In genomic region chr11:113847580-113847979, GRCh38 we compare ENCODE assay signal across 18 cellular contexts. TPM values are rescaled to one million over a fixed set of nuclear protein-coding genes. Genes with fewer than 3 reads are reported as not detected.
DNase-seq lines count a peak whose midpoint lies in the region; ATAC-seq, FAIRE-seq and TF ChIP-seq lines count a peak whose summit lies in the region.
"Had no signal": no experiment of that assay in that cellular context is flagged by ENCODE, and none has a peak within 500 bp of the region (broad histone marks: within the 10 kb centered on the region; RNA-seq: fewer than 3 reads in every experiment).

No MANE protein-coding gene starts in this region.

- in situ Hi-C loops in GM12878 (cut with MboI) = no loop called here

- peak overlapping the region in 1 of 8 donors; percentile 27 for H3K4me3 Mint-ChIP-seq in naive B cell
- no peak overlapping the region for H3K4me3 Mint-ChIP-seq in stimulated activated naive B cell treated with anti-CD40 and anti-IgM and Interleukin-4, amounts not matched to agents 10 μg/mL and 1 μg/mL and 100 μg/mL, for 72 hours
- H3K4me3 Mint-ChIP-seq: CD4-positive, alpha-beta T cell had no signal

- H3K27ac Mint-ChIP-seq in naive B cell = peak overlapping the region in 5 of 6 donors; percentile 58 to 93 (median 85)
- peak overlapping the region; percentile 93 for H3K27ac Mint-ChIP-seq in stimulated activated naive B cell treated with anti-CD40 and anti-IgM and Interleukin-4, amounts not matched to agents 10 μg/mL and 1 μg/mL and 100 μg/mL, for 72 hours
- H3K27ac Mint-ChIP-seq: CD4-positive, alpha-beta T cell had no signal

- no peaks in the 10 kb centered on the region for H3K27me3 Mint-ChIP-seq in naive B cell
- no peaks in the 10 kb centered on the region for H3K27me3 Mint-ChIP-seq in stimulated activated naive B cell treated with anti-CD40 and anti-IgM and Interleukin-4, amounts not matched to agents 10 μg/mL and 1 μg/mL and 100 μg/mL, for 72 hours
- H3K27me3 Mint-ChIP-seq: CD4-positive, alpha-beta T cell had no signal

- no peak overlapping the region for H2AFZ ChIP-seq in GM12878 (ENCODE audit: control insufficient read depth, low read depth, low read length)

- RAD21 ChIA-PET in GM12878 (lab: Charles Lee; ENCODE audit: unreplicated experiment) = no interaction called here

- no peak for TF ChIP-seq POLR2A in GM12878 (IDR thresholded peaks at IDR 0.05; ENCODE audit: low read depth, low read length)

- H3K9me3 ChIP-seq in HUES6 (ENCODE audit: control insufficient read depth, insufficient read depth, low read depth, low read length) (no peaks in the 10 kb centered on the region), GM12878 (replicated peaks; ENCODE audit: control insufficient read depth, insufficient read depth, low read length) (no peaks in the 10 kb centered on the region)
- H3K9me3 ChIP-seq: BE2C, Peyer's patch, SK-N-SH had no signal

- H3K36me3 ChIP-seq in HUES6 (ENCODE audit: control insufficient read depth, insufficient read depth, low read length) (peaks cover 63% of the 10 kb centered on the region), GM12878 (ENCODE audit: control insufficient read depth in 2 of 2, insufficient read depth in 2 of 2, low read length in 1 of 2) (peaks cover 5 to 21% of the 10 kb centered on the region in 2 experiments; a peak in 3 of 4 replicates)

- SMC1A ChIA-PET in GM12878 (lab: Charles Lee; ENCODE audit: uncharacterized antibody, unreplicated experiment) = interaction anchor here (1.1 kb wide), 1 partner anchor 12 kb away, joined by 3 read pairs; no protein-coding TSS in a partner anchor

- no peaks in the 10 kb centered on the region; the same call in none of the 2 replicates for H3K79me2 ChIP-seq in GM12878 (ENCODE audit: control insufficient read depth, insufficient read depth, low read length)

- TF ChIP-seq RAD21 in GM12878 (IDR thresholded peaks at IDR 0.05; ENCODE audit: insufficient read depth, low read depth, low read length) = no peak

- no peaks in the 10 kb centered on the region for H3K27me3 ChIP-seq in HUES6 (ENCODE audit: control insufficient read depth, insufficient read depth, low read length)
- H3K27me3 ChIP-seq in GM12878 (replicated peaks in 1 of 2; ENCODE audit: control insufficient read depth in 2 of 2, insufficient read depth in 2 of 2, low read length in 1 of 2) = no peaks in the 10 kb centered on the region
- H3K27me3 ChIP-seq: BE2C, Peyer's patch had no signal

- ATAC-seq in GM12878 = peak; percentile 21; the same call in 1 of the 3 replicates
- no peak for ATAC-seq in naive B cell (ENCODE audit: low read depth in 2 of 2)
- no peak for ATAC-seq in stimulated activated naive B cell treated with anti-CD40 and anti-IgM and Interleukin-4, amounts not matched to agents 10 μg/mL and 1 μg/mL and 100 μg/mL, for 72 hours (replicated peaks)

- POLR2A ChIA-PET in GM12878 (lab: Charles Lee) = interaction anchor here (0.6 kb wide), 1 partner anchor 29 kb away, joined by 6 read pairs; no protein-coding TSS in a partner anchor

- H3K27ac ChIP-seq in HUES6 (ENCODE audit: low read depth, low read length) (peak overlapping the region; percentile 89), GM12878 (ENCODE audit: control insufficient read depth, insufficient read depth) (no peak overlapping the region)
- H3K27ac ChIP-seq: Peyer's patch had no signal

- intact Hi-C loops in GM12878 (cut with micrococcal nuclease; ENCODE audit: unreplicated experiment) = no loop called here

- peaks cover 28 to 35% of the 10 kb centered on the region in 2 donors for H3K36me3 Mint-ChIP-seq in naive B cell
- H3K36me3 Mint-ChIP-seq in stimulated activated naive B cell treated with anti-CD40 and anti-IgM and Interleukin-4, amounts not matched to agents 10 μg/mL and 1 μg/mL and 100 μg/mL, for 72 hours = peaks cover 37 to 60% of the 10 kb centered on the region in 2 donors

- CTCF ChIA-PET in GM12878 (lab: Yijun Ruan, JAX) = interaction anchor here (0.6 kb wide), 1 partner anchor 12 kb away, joined by 3 read pairs; no protein-coding TSS in a partner anchor

- no peaks in the 10 kb centered on the region for H4K20me1 ChIP-seq in GM12878 (ENCODE audit: control insufficient read depth, insufficient read depth)

- DNase-seq in GM12878 (ENCODE audit: low read depth, low spot score) (no peak), naive B cell (no peak), cerebellar nuclear complex (lab: John Stamatoyannopoulos, UW) (no peak), activated gamma-delta T cell treated with Interleukin-2 at 50 U/mL for 16 hours (no peak), iPS-NIHi7 (ENCODE audit: extremely low spot score) (no peak)
- DNase-seq in stimulated activated naive B cell treated with anti-CD40 and anti-IgM and Interleukin-4, amounts not matched to agents 10 μg/mL and 1 μg/mL and 100 μg/mL, for 72 hours = no peak
- DNase-seq: BE2C; CD4-positive, alpha-beta T cell; HCEC 1CT; Kasumi-1; NCI-H1105; NCI-H1694; NCI-H524; Peyer's patch; Right ventricle myocardium superior; SK-N-SH had no signal

- H3K4me3 ChIP-seq in HUES6 (ENCODE audit: low read depth, low read length) = no peak overlapping the region
- H3K4me3 ChIP-seq in GM12878 = no peak overlapping the region
- H3K4me3 ChIP-seq: Peyer's patch had no signal

- no peak for TF ChIP-seq EP300 in GM12878 (IDR thresholded peaks at IDR 0.05; ENCODE audit: borderline replicate concordance in 1 of 2, control insufficient read depth in 1 of 2, low read depth in 2 of 2, low read length in 2 of 2)

- peak overlapping the region; percentile 35; the same call in 1 of the 2 replicates for H3K4me2 ChIP-seq in GM12878 (ENCODE audit: control insufficient read depth, insufficient read depth)
- H3K4me2 ChIP-seq: SK-N-SH had no signal

- FAIRE-seq in GM12878 (lab: Jason Lieb, UNC) = no peak

- TF ChIP-seq CTCF in GM12878 (IDR thresholded peaks at IDR 0.05 in 2 of 3, conservative IDR thresholded peaks at IDR 0.05 in 1 of 3; ENCODE audit: control insufficient read depth in 2 of 3, extremely low read depth in 1 of 3, insufficient read depth in 1 of 3, low read depth in 3 of 3, low read length in 3 of 3) = no peak

- H3K9ac ChIP-seq in HUES6 (ENCODE audit: low read length) (no peak overlapping the region), GM12878 (ENCODE audit: control insufficient read depth, insufficient read depth, low read length) (no peak overlapping the region)
- H3K9ac ChIP-seq: SK-N-SH had no signal

- H3K4me1 ChIP-seq in HUES6 (ENCODE audit: control insufficient read depth, insufficient read depth, low read length) (peaks cover 40% of the 10 kb centered on the region), GM12878 (ENCODE audit: control insufficient read depth, insufficient read depth, low read length) (peaks cover 4% of the 10 kb centered on the region; the same call in 1 of the 2 replicates)
- H3K4me1 ChIP-seq: Peyer's patch had no signal

- H3K4me1 Mint-ChIP-seq in naive B cell = peaks cover 30 to 36% (median 34%) of the 10 kb centered on the region in 3 donors
- H3K4me1 Mint-ChIP-seq in stimulated activated naive B cell treated with anti-CD40 and anti-IgM and Interleukin-4, amounts not matched to agents 10 μg/mL and 1 μg/mL and 100 μg/mL, for 72 hours = peaks cover 14 to 24% of the 10 kb centered on the region in 2 donors

- peaks cover 0 to 4% (median 0%) of the 10 kb centered on the region in 7 donors for H3K9me3 Mint-ChIP-seq in naive B cell
- H3K9me3 Mint-ChIP-seq in stimulated activated naive B cell treated with anti-CD40 and anti-IgM and Interleukin-4, amounts not matched to agents 10 μg/mL and 1 μg/mL and 100 μg/mL, for 72 hours = peaks cover 2 to 7% of the 10 kb centered on the region in 2 donors
- H3K9me3 Mint-ChIP-seq: CD4-positive, alpha-beta T cell had no signal

- BruUV-seq in GM12878 (replicated peaks; lab: Mats Ljungman, UMichigan) = no TSS peak

RNA-seq across cellular contexts. Expression of gene USP28, which starts 27.8 kb away (rescaled TPM):
- total RNA-seq in GM12878 (2013; cell fraction: nucleolus; rRNA removed) = 84.4 and 98.0 TPM in 2 replicates
- total RNA-seq in GM12878 (2014; rRNA removed) (18.5 and 27.3 TPM in 2 replicates), GM12878 (2014; rRNA removed; fragmentation: Illumina TruSeq; extraction: Trizol) (24.9 and 27.0 TPM in 2 replicates), GM12878 (2021) (20.5 and 20.9 TPM in 2 replicates)
- polyA plus RNA-seq in GM12878 (2011; ENCODE audit: low read depth) = 18.7 TPM
- polyA plus RNA-seq in GM12878 (2011; rRNA removed) (57.2 and 60.4 TPM in 2 replicates), GM12878 (2014; fragmentation: Illumina TruSeq; extraction: Trizol) (36.3 and 40.7 TPM in 2 replicates), GM12878 (2014; fragmentation: Nextera tagmentation; extraction: Ambion mirVana) (1 to 10 TPM; 2.8 to 4.0 TPM), GM12878 (2014; rRNA removed) (22.5 and 22.6 TPM in 2 replicates), GM12878 (2016; fragmentation: Nextera tagmentation; extraction: Ambion mirVana) (10 to 100 TPM; 25.5 to 26.7 TPM), naive B cell (ENCODE audit: low read depth in 6 of 6) (100 to 1,000 TPM in 4 of 6 donors, 10 to 100 TPM in 2; 64.6 to 132 (median 109) TPM)
- polyA plus RNA-seq in GM12878 (2011; cell fraction: cytosol; rRNA removed) = 32.9 and 39.9 TPM in 2 replicates
- 64.3 and 64.7 TPM in 2 replicates for polyA plus RNA-seq in GM12878 (2011; cell fraction: nucleus; rRNA removed)
- 17.7 and 24.8 TPM in 2 replicates for polyA plus RNA-seq in GM12878 (2012)
- 51.4 and 65.1 TPM in 2 replicates for polyA minus RNA-seq in GM12878 (2011; rRNA and poly(A)+ RNA removed)
- 18.3 and 23.8 TPM in 2 replicates for polyA minus RNA-seq in GM12878 (2011; cell fraction: cytosol; rRNA and poly(A)+ RNA removed)
- polyA minus RNA-seq in GM12878 (2011; cell fraction: nucleus; rRNA and poly(A)+ RNA removed) = 19.7 and 26.1 TPM in 2 replicates

RNA-seq across cellular contexts. Expression of gene HTR3B, which starts 57.0 kb away (rescaled TPM):
- total RNA-seq in GM12878 (2013; cell fraction: nucleolus; rRNA removed) = not detected in 2 replicates
- total RNA-seq in GM12878 (2014; rRNA removed) = not detected in 2 replicates
- not detected in 2 replicates for total RNA-seq in GM12878 (2014; rRNA removed; fragmentation: Illumina TruSeq; extraction: Trizol)
- total RNA-seq in GM12878 (2021) = not detected in 2 replicates
- polyA plus RNA-seq in GM12878 (2011; ENCODE audit: low read depth) = not detected
- polyA plus RNA-seq in GM12878 (2011; rRNA removed) = not detected in 2 replicates
- polyA plus RNA-seq in GM12878 (2011; cell fraction: cytosol; rRNA removed) = not detected in 2 replicates
- polyA plus RNA-seq in GM12878 (2011; cell fraction: nucleus; rRNA removed) = not detected in 2 replicates
- not detected in 2 replicates for polyA plus RNA-seq in GM12878 (2012)
- not detected in 2 replicates for polyA plus RNA-seq in GM12878 (2014; fragmentation: Illumina TruSeq; extraction: Trizol)
- not detected for polyA plus RNA-seq in GM12878 (2014; fragmentation: Nextera tagmentation; extraction: Ambion mirVana)
- polyA plus RNA-seq in GM12878 (2014; rRNA removed) = not detected in 2 replicates
- polyA plus RNA-seq in GM12878 (2016; fragmentation: Nextera tagmentation; extraction: Ambion mirVana) = not detected
- not detected in 2 replicates for polyA minus RNA-seq in GM12878 (2011; rRNA and poly(A)+ RNA removed)
- not detected in 2 replicates for polyA minus RNA-seq in GM12878 (2011; cell fraction: cytosol; rRNA and poly(A)+ RNA removed)
- not detected in 2 replicates for polyA minus RNA-seq in GM12878 (2011; cell fraction: nucleus; rRNA and poly(A)+ RNA removed)
- polyA plus RNA-seq in naive B cell (ENCODE audit: low read depth in 6 of 6) = not detected
- total RNA-seq: CD4-positive, alpha-beta T cell; Right ventricle myocardium superior had no signal
- polyA plus RNA-seq: AG04450, SK-N-SH had no signal
